ENCODE assay signal across 7 cellular contexts in the genomic region with DNA sequence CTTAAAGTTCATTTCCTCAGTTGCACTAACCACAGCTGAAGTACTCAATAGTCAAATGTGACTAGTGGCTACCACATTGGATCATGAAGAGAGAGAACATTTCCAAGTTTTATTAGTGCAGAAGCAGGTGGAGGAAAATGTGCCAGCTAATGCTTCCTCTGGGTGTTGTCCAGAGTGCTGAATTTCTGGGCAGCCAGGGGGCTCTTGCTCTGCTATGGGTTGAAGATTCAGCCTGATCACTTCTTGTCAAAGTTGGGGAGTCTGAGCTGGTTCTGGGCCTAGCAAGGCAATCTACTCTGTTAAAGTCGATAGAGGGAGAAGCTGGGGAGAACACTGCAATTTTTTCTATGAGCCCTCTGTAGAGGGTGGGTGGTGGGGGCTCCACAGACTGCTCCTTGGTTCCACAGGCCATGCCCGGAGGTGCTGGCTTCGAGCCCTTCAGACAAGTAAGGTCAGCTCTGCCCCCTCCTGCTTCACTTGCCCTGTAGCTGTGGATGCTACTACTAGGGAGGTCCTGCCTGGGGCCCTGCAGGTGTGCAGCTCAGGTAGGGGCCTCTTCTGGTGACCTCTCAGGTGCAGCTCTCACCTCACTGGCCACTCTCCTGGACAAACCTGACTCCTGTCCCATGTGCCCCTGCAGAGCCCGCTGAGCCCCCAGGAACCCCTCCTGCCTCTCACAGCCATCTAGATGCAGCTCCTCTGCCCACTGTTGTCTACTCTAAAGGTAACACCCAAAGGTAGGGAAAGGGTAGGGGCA. TPM values are rescaled to one million over a fixed set of nuclear protein-coding genes. Genes with fewer than 3 reads are reported as not detected.
A peak's percentile ranks its signal among the peaks of the same experiment; 100 is the strongest.
DNase-seq lines count a peak whose midpoint lies in the region; ATAC-seq and TF ChIP-seq lines count a peak whose summit lies in the region.
"Had no signal": no experiment of that assay in that cellular context is flagged by ENCODE, and none has a peak within 500 bp of the region (broad histone marks: within the 10 kb centered on the region; RNA-seq: fewer than 3 reads in every experiment).

No MANE protein-coding gene starts in this region.

- TF ChIP-seq CTCF in Peyer's patch (IDR thresholded peaks at IDR 0.05), result no peak

- no peaks in the 10 kb centered on the region for H3K27me3 ChIP-seq in Peyer's patch
- H3K27me3 ChIP-seq: ascending aorta had no signal

- DNase-seq in LHCN-M2 (ENCODE audit: low read depth) (peak; percentile 51), fibroblast of peridontal ligament (ENCODE audit: extremely low read depth) (peak; percentile 30), Peyer's patch (no peak)
- DNase-seq: left ventricle myocardium superior, Right ventricle myocardium superior had no signal

- H3K36me3 ChIP-seq in Peyer's patch, result peaks cover 0 to 37% (median 0%) of the 10 kb centered on the region in 3 donors

- ATAC-seq in GM21528 (IDR thresholded peaks at IDR 0.05; ENCODE audit: low FRiP score, unreplicated experiment), result no peak

- no peak for TF ChIP-seq POLR2A in Peyer's patch (IDR thresholded peaks at IDR 0.05)

- no peak overlapping the region for H3K27ac ChIP-seq in Peyer's patch
- H3K27ac ChIP-seq: ascending aorta had no signal

- no peaks in the 10 kb centered on the region for H3K9me3 ChIP-seq in Peyer's patch
- H3K9me3 ChIP-seq: ascending aorta had no signal

- no peak overlapping the region for H3K4me3 ChIP-seq in Peyer's patch
- H3K4me3 ChIP-seq: ascending aorta had no signal

- peaks cover 0 to 13% (median 0%) of the 10 kb centered on the region in 4 donors for H3K4me1 ChIP-seq in Peyer's patch
- H3K4me1 ChIP-seq: ascending aorta had no signal

RNA-seq across cellular contexts. Expression of a gene that starts 8.2 kb away (rescaled TPM):
- 71.4 and 77.7 TPM in 2 replicates for total RNA-seq in LHCN-M2 (2014; rRNA removed)
- 34.2 TPM for polyA plus RNA-seq in LHCN-M2 (2012)
- 10 to 100 TPM; 19.0 to 63.6 (median 56.8) TPM for total RNA-seq in Peyer's patch

RNA-seq across cellular contexts. Expression of a gene that starts 8.9 kb away (rescaled TPM):
- total RNA-seq in LHCN-M2 (2014; rRNA removed) (2.9 and 5.2 TPM in 2 replicates), Peyer's patch (1 to 10 TPM; 1.7 to 9.8 (median 5.7) TPM)
- 3.9 TPM for polyA plus RNA-seq in LHCN-M2 (2012)

RNA-seq across cellular contexts. Expression of a gene that starts 11.2 kb away (rescaled TPM):
- total RNA-seq in LHCN-M2 (2014; rRNA removed) (not detected in 2 replicates), Peyer's patch (1 to 10 TPM in 3 of 4 donors, under 1 TPM in 1; 0.83 to 9.1 (median 6.9) TPM)
- not detected for polyA plus RNA-seq in LHCN-M2 (2012)
- total RNA-seq: left ventricle myocardium superior, Right ventricle myocardium superior had no signal

RNA-seq across cellular contexts. Expression of a gene that starts 20.8 kb away (rescaled TPM):
- 0.69 TPM in 1 of 2 replicates, not detected in the other for total RNA-seq in LHCN-M2 (2014; rRNA removed)
- 1.3 TPM for polyA plus RNA-seq in LHCN-M2 (2012)
- not detected for total RNA-seq in Peyer's patch
- total RNA-seq: ascending aorta, left ventricle myocardium superior, Right ventricle myocardium superior had no signal

RNA-seq across cellular contexts. Expression of a gene that starts 35.3 kb away (rescaled TPM):
- total RNA-seq in LHCN-M2 (2014; rRNA removed) (not detected in 2 replicates), Peyer's patch (not detected)
- not detected for polyA plus RNA-seq in LHCN-M2 (2012)
- total RNA-seq: ascending aorta, left ventricle myocardium superior, Right ventricle myocardium superior had no signal

Comparison
In these comparisons a context has a peak if more than half of its experiments do, and no peak if none do; other contexts are left out.
1. DNase-seq: peak in LHCN-M2 (single experiment) and fibroblast of peridontal ligament (single experiment); none in Peyer's patch (0 of 3).